17 cellular contexts compared by ENCODE assay signal in the genomic region with DNA sequence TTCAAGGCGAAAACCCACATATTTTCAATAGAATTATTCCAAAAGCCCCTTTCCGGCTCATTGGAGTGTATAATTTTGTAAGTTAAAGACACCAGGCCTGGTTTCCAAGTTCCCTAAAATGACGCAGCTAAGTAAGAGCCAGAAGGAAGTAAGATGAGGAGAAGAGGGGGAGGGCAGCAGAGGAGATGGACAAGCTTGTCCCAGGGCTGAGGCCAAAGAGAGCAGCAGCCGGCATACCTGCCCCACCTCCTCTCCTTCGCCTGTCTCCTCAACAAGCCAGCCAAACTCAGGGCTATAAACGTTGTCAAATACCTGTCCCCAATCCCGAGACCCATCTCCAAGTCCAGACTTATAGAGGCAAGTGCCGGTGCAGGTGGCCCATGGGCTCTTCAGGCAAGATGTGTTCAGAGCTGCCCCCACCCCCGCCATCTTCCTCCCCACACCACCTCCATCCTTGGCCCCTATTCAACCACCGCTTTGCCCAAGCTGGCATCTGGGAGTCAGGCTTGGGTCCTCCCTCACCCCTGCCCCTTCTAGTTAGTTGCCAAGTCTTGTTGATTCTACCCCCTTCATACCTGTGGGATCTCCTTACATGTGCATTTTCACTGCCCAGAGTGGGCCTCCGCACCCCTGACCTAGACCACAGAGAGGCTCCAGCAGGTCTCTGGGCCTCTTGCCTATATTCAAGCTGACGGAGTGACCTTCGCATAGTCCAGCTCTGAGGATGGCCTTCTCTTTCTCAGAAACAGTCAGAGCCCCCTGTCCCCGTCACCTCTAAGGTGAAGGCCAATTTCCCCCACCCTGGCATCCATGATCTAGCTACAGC.
DNase-seq lines count a peak whose midpoint lies in the region; ATAC-seq lines count a peak whose summit lies in the region.
"Had no signal": no experiment of that assay in that cellular context is flagged by ENCODE, and none has a peak within 500 bp of the region (broad histone marks: within the 10 kb centered on the region; RNA-seq: fewer than 3 reads in every experiment).

No MANE protein-coding gene starts in this region.

- no CpG with 5 or more reads among the region's 14 CpGs for WGBS in mesendoderm (ENCODE audit: extremely low coverage, insufficient coverage, low lambda C conversion rate)

- peak; percentile 27 for DNase-seq in SKM-1 treated with dmso at 0.1 percent for 144 hours (lab: John Stamatoyannopoulos, UW; ENCODE audit: unreplicated experiment)
- no peak for DNase-seq in SKM-1 (lab: John Stamatoyannopoulos, UW; ENCODE audit: unreplicated experiment)
- DNase-seq in caudate nucleus (lab: John Stamatoyannopoulos, UW): peak in 4 of 61 donors; percentile 15 to 34 (median 20)
- DNase-seq in mesendoderm: peak; percentile 40
- DNase-seq in superior temporal gyrus (ENCODE audit: extremely low spot score): peak; percentile 66
- DNase-seq in NCI-H774 (lab: John Stamatoyannopoulos, UW): no peak
- no peak for DNase-seq in NCI-H1048 (lab: John Stamatoyannopoulos, UW)
- DNase-seq: activated CD4-positive, alpha-beta T cell treated with anti-CD3 and anti-CD28 coated beads, Interleukin-2, amount 50 U/mL, for 4 hours; activated naive CD4-positive, alpha-beta T cell treated with Interleukin-2 at 50 U/mL for 16 hours; DMS 273 treated with DMSO at 0.1 percent for 48 hours; left cardiac atrium; NCI-H1105; NCI-H526 treated with DMSO at 0.1 percent for 48 hours; SW 1271; thyroid gland had no signal

- H4K8ac ChIP-seq in mesendoderm (ENCODE audit: low read depth, low read length): no peak overlapping the region

- H3K4me1 ChIP-seq in mesendoderm (ENCODE audit: control insufficient read depth, low read depth, low read length): peaks cover 3% of the 10 kb centered on the region
- H3K4me1 ChIP-seq: parathyroid adenoma had no signal

- no peaks in the 10 kb centered on the region for H3K36me3 ChIP-seq in mesendoderm (ENCODE audit: control insufficient read depth, insufficient read depth, low read length)
- H3K36me3 ChIP-seq: thyroid gland had no signal

- H3K27me3 ChIP-seq in mesendoderm (ENCODE audit: insufficient read depth, low read length, poor library complexity): no peaks in the 10 kb centered on the region
- H3K27me3 ChIP-seq: thyroid gland had no signal

- H3K27ac ChIP-seq in caudate nucleus (ENCODE audit: low read depth, low read length): peak overlapping the region; percentile 96
- H3K27ac ChIP-seq in mesendoderm (ENCODE audit: low read depth, low read length): no peak overlapping the region
- H3K27ac ChIP-seq: thyroid gland had no signal

- no peak overlapping the region for H3K4ac ChIP-seq in mesendoderm (ENCODE audit: low read depth, low read length)

- no peak overlapping the region for H3K9ac ChIP-seq in mesendoderm (ENCODE audit: low read length)
- H3K9ac ChIP-seq: parathyroid adenoma had no signal

- H2AK5ac ChIP-seq in mesendoderm (ENCODE audit: low read length): no peak overlapping the region

- no peak overlapping the region for H2BK120ac ChIP-seq in mesendoderm (ENCODE audit: low read depth, low read length)

- H3K18ac ChIP-seq in mesendoderm (ENCODE audit: low read length): no peak overlapping the region

- H3K79me2 ChIP-seq in mesendoderm (ENCODE audit: control insufficient read depth, insufficient read depth, low read length): no peaks in the 10 kb centered on the region
- H3K79me2 ChIP-seq: parathyroid adenoma had no signal

- peak overlapping the region; percentile 18 for H3K56ac ChIP-seq in mesendoderm (ENCODE audit: low read length)

- no peak overlapping the region for H3K4me2 ChIP-seq in mesendoderm (ENCODE audit: low read length)

- H3K23ac ChIP-seq in mesendoderm (ENCODE audit: low read length): no peak overlapping the region

- no peak overlapping the region for H3K4me3 ChIP-seq in mesendoderm (ENCODE audit: low read length)
- H3K4me3 ChIP-seq: thyroid gland had no signal

- no peaks in the 10 kb centered on the region for H3K79me1 ChIP-seq in mesendoderm (ENCODE audit: low read length)

- no peak for ATAC-seq in GM18870 (IDR thresholded peaks at IDR 0.05; ENCODE audit: unreplicated experiment)
- ATAC-seq: left cardiac atrium had no signal

- no peak overlapping the region for H2BK15ac ChIP-seq in mesendoderm (replicated peaks; ENCODE audit: low read depth)

- no peak overlapping the region for H4K5ac ChIP-seq in mesendoderm (ENCODE audit: low read length)

- H2BK5ac ChIP-seq in mesendoderm (ENCODE audit: low read length): no peak overlapping the region

Comparison
In these comparisons a context has a peak if more than half of its experiments do, and no peak if none do; other contexts are left out.
1. DNase-seq: peak in SKM-1 treated with dmso at 0.1 percent for 144 hours (single experiment), mesendoderm (single experiment) and superior temporal gyrus (single experiment); none in SKM-1 (single experiment), NCI-H774 (single experiment) and NCI-H1048 (single experiment).